In the genomic region with DNA sequence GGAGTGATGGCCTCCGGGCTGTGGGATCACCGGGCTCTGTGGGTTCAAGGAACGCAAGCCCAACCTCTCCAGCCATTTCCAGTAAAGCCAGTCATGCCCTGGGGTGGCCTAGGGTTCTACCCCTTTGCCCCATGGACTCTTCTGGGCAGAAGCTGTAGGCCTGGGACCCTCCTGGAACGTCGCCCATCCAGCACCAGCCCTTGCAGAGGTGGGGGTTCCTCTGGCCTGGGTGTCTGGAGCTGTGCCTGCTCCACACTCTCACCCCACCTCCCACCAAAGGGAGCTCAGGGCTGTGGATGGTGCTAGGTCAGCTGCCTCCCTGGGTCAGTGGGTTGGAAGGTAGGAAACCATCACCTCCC, we compare ENCODE assay signal across 19 cellular contexts. TPM values are rescaled to one million over a fixed set of nuclear protein-coding genes. Genes with fewer than 3 reads are reported as not detected.
DNase-seq lines count a peak whose midpoint lies in the region; ATAC-seq and TF ChIP-seq lines count a peak whose summit lies in the region.
"Had no signal": no experiment of that assay in that cellular context is flagged by ENCODE, and none has a peak within 500 bp of the region (broad histone marks: within the 10 kb centered on the region; RNA-seq: fewer than 3 reads in every experiment).

No MANE protein-coding gene starts in this region.

- in situ Hi-C loops in GM13977 (cut with MboI; ENCODE audit: low pct_unique_long_range_greater_than_20kb, low sequenced_read_pairs, unreplicated experiment) = loop anchor here (25.0 kb wide), 1 partner anchor 176 kb away; no protein-coding TSS in a partner anchor

- CTCF ChIA-PET in CD8-positive, alpha-beta T cell (lab: Charles Lee) = no interaction called here

- peaks cover 26% of the 10 kb centered on the region for H3K4me1 Mint-ChIP-seq in CD8-positive, alpha-beta T cell (ENCODE audit: low read depth)
- peaks cover 12% of the 10 kb centered on the region for H3K4me1 Mint-ChIP-seq in T-helper 17 cell
- H3K4me1 Mint-ChIP-seq in mesothelial cell of epicardium = peaks cover 22% of the 10 kb centered on the region
- H3K4me1 Mint-ChIP-seq: activated CD8-positive, alpha-beta memory T cell treated with anti-CD3 and anti-CD28 coated beads, Interleukin-2, amount 10 ng/mL, durations not matched to agents 7 days and 5 days had no signal

- no peak overlapping the region for H3K27ac Mint-ChIP-seq in CD8-positive, alpha-beta T cell
- no peak overlapping the region for H3K27ac Mint-ChIP-seq in T-helper 17 cell
- H3K27ac Mint-ChIP-seq in mesothelial cell of epicardium = no peak overlapping the region
- H3K27ac Mint-ChIP-seq: activated CD8-positive, alpha-beta memory T cell treated with anti-CD3 and anti-CD28 coated beads, Interleukin-2, amount 10 ng/mL, durations not matched to agents 7 days and 5 days had no signal

- peaks cover 42 to 96% (median 95%) of the 10 kb centered on the region in 10 experiments for H3K4me1 ChIP-seq in BLaER1 treated with 17β-estradiol and CSF1 and Interleukin-3, amounts not matched to agents 10 nM and 100 nM
- H3K4me1 ChIP-seq in CD8-positive, alpha-beta T cell (ENCODE audit: insufficient read depth, low read length) = peaks cover 29% of the 10 kb centered on the region

- peaks cover 7% of the 10 kb centered on the region for H3K36me3 Mint-ChIP-seq in CD8-positive, alpha-beta T cell
- H3K36me3 Mint-ChIP-seq in T-helper 17 cell (ENCODE audit: low read depth) (no peaks in the 10 kb centered on the region), mesothelial cell of epicardium (no peaks in the 10 kb centered on the region)
- H3K36me3 Mint-ChIP-seq: activated CD8-positive, alpha-beta memory T cell treated with anti-CD3 and anti-CD28 coated beads, Interleukin-2, amount 10 ng/mL, durations not matched to agents 7 days and 5 days had no signal

- H3K4me2 ChIP-seq in BLaER1 treated with 17β-estradiol and CSF1 and Interleukin-3, amounts not matched to agents 10 nM and 100 nM = peak overlapping the region in 9 of 11 experiments; percentile 33 to 88 (median 74); a peak in 17 of 22 replicates

- intact Hi-C loops in CD8-positive, alpha-beta T cell (cut with DNase I, micrococcal nuclease) = no loop called here
- intact Hi-C loops in left colon (cut with DNase I, micrococcal nuclease) = no loop called here

- peaks cover 67 to 87% (median 79%) of the 10 kb centered on the region in 11 experiments for H3K27me3 ChIP-seq in BLaER1 treated with 17β-estradiol and CSF1 and Interleukin-3, amounts not matched to agents 10 nM and 100 nM
- H3K27me3 ChIP-seq in CD8-positive, alpha-beta T cell (ENCODE audit: insufficient read depth, low read length) = no peaks in the 10 kb centered on the region
- H3K27me3 ChIP-seq: testis had no signal

- DNase-seq in CD8-positive, alpha-beta T cell = no peak
- DNase-seq in T-helper 17 cell (no peak), mesothelial cell of epicardium (ENCODE audit: low spot score in 2 of 2, unreplicated experiment in 2 of 2) (no peak), GM13977 (ENCODE audit: low spot score) (no peak), left colon (no peak), NCI-H510A treated with DMSO at 0.1 percent for 48 hours (lab: John Stamatoyannopoulos, UW) (no peak)
- DNase-seq: activated CD8-positive, alpha-beta memory T cell treated with anti-CD3 and anti-CD28 coated beads, Interleukin-2, amount 10 ng/mL, durations not matched to agents 7 days and 5 days; activated gamma-delta T cell; AML-193; anterior cingulate cortex; lower lobe of right lung; NCI-H1436; NCI-H2171 treated with DMSO at 0.1 percent for 48 hours; NCI-H748 treated with DMSO at 0.1 percent for 48 hours; stimulated activated CD4-positive, alpha-beta T cell treated with anti-CD3 and anti-CD28 coated beads, Interleukin-12 subunit alpha, Interleukin-12 subunit beta, amount 100 ng/mL, for 4 hours; testis had no signal

- ATAC-seq in CD8-positive, alpha-beta T cell = no peak
- ATAC-seq in T-helper 17 cell = no peak
- ATAC-seq in left colon = no peak
- no peak for ATAC-seq in GM19351 (IDR thresholded peaks at IDR 0.05; ENCODE audit: unreplicated experiment)
- ATAC-seq: activated CD8-positive, alpha-beta memory T cell treated with anti-CD3 and anti-CD28 coated beads, Interleukin-2, amount 10 ng/mL, durations not matched to agents 7 days and 5 days; GM12878; lower lobe of right lung had no signal

- H3K9me3 ChIP-seq in BLaER1 treated with 17β-estradiol and CSF1 and Interleukin-3, amounts not matched to agents 10 nM and 100 nM (replicated peaks in 1 of 11) = no peaks in the 10 kb centered on the region
- H3K9me3 ChIP-seq in CD8-positive, alpha-beta T cell (ENCODE audit: low read length) = no peaks in the 10 kb centered on the region
- H3K9me3 ChIP-seq in T-helper 17 cell (ENCODE audit: control insufficient read depth, low read length, poor library complexity, severe bottlenecking) = no peaks in the 10 kb centered on the region
- H3K9me3 ChIP-seq: lower lobe of right lung, testis had no signal

- H3K4me3 Mint-ChIP-seq in CD8-positive, alpha-beta T cell = peak overlapping the region; percentile 66
- H3K4me3 Mint-ChIP-seq in T-helper 17 cell (peak overlapping the region; percentile 75), mesothelial cell of epicardium (peak overlapping the region; percentile 40)
- H3K4me3 Mint-ChIP-seq: activated CD8-positive, alpha-beta memory T cell treated with anti-CD3 and anti-CD28 coated beads, Interleukin-2, amount 10 ng/mL, durations not matched to agents 7 days and 5 days had no signal

- peaks cover 0 to 66% (median 37%) of the 10 kb centered on the region in 11 experiments; a peak in 20 of 22 replicates for H4K20me1 ChIP-seq in BLaER1 treated with 17β-estradiol and CSF1 and Interleukin-3, amounts not matched to agents 10 nM and 100 nM

- TF ChIP-seq CTCF in CD8-positive, alpha-beta T cell (IDR thresholded peaks at IDR 0.05) = no peak
- TF ChIP-seq CTCF in mesothelial cell of epicardium (IDR thresholded peaks at IDR 0.05; ENCODE audit: unreplicated experiment) (no peak), GM13977 (IDR thresholded peaks at IDR 0.05; ENCODE audit: extremely low read depth, insufficient read depth, missing control alignments) (no peak)

- POLR2A ChIA-PET in CD8-positive, alpha-beta T cell (lab: Charles Lee) = no interaction called here

- no peak overlapping the region for H3K4me3 ChIP-seq in BLaER1 treated with 17β-estradiol and CSF1 and Interleukin-3, amounts not matched to agents 10 nM and 100 nM
- no peak overlapping the region for H3K4me3 ChIP-seq in CD8-positive, alpha-beta T cell (ENCODE audit: low read depth, low read length)
- H3K4me3 ChIP-seq: GM12878, lower lobe of right lung, testis had no signal

- no peak overlapping the region for H3K9ac ChIP-seq in BLaER1 treated with 17β-estradiol and CSF1 and Interleukin-3, amounts not matched to agents 10 nM and 100 nM

- H3K27ac ChIP-seq in BLaER1 treated with 17β-estradiol and CSF1 and Interleukin-3, amounts not matched to agents 10 nM and 100 nM = peak overlapping the region in 2 of 11 experiments; percentile 20 to 36; a peak in 2 of 22 replicates
- H3K27ac ChIP-seq in CD8-positive, alpha-beta T cell (ENCODE audit: low read depth, low read length) = no peak overlapping the region
- H3K27ac ChIP-seq: lower lobe of right lung, testis had no signal

- no peaks in the 10 kb centered on the region; a peak in 1 of 22 replicates for H3K36me3 ChIP-seq in BLaER1 treated with 17β-estradiol and CSF1 and Interleukin-3, amounts not matched to agents 10 nM and 100 nM
- H3K36me3 ChIP-seq in CD8-positive, alpha-beta T cell (ENCODE audit: insufficient read depth, low read length) = no peaks in the 10 kb centered on the region
- H3K36me3 ChIP-seq: lower lobe of right lung had no signal

- H3K27me3 Mint-ChIP-seq in CD8-positive, alpha-beta T cell (ENCODE audit: low read depth) = no peaks in the 10 kb centered on the region
- no peaks in the 10 kb centered on the region for H3K27me3 Mint-ChIP-seq in T-helper 17 cell
- H3K27me3 Mint-ChIP-seq in mesothelial cell of epicardium (ENCODE audit: low read depth) = peaks cover 20% of the 10 kb centered on the region

- H3K9me3 Mint-ChIP-seq in CD8-positive, alpha-beta T cell = no peaks in the 10 kb centered on the region
- no peaks in the 10 kb centered on the region for H3K9me3 Mint-ChIP-seq in mesothelial cell of epicardium

RNA-seq across cellular contexts. Expression of a gene that starts 1.4 kb away (rescaled TPM):
- 10 to 100 TPM; 49.0 to 54.2 TPM for total RNA-seq in CD8-positive, alpha-beta T cell
- total RNA-seq in T-helper 17 cell (10 to 100 TPM; 36.6 to 88.0 TPM), mesothelial cell of epicardium (33.5 to 34.9 TPM (median 33.6 TPM) in 3 replicates), left colon (10 to 100 TPM; 70.4 to 88.3 TPM)
